In the genomic region with DNA sequence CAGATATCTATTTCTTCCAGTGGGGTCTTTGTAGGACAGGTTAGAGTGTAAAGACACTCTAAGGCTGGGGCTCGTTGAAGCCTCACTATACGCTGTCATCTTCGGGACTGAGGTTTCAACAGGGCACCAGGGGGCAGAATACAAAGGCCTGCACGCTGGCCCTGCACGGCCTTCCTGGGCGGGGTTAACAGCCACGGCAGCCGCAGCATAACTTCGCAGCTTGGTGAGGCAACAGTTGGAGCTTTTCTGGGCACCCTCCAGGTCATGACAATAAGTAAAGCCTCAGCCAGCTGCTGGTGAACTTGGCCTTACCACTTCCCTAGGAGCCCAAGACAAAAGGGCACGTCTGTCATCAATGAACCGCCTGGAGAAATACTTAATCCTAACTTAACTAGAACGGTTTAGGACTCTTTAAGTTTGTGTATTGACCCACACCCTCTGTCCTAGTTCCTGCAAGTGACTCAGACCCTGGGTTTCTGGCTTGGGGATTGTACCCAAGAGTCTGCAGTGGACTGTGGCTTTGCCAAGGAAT, we compare ENCODE assay signal across 1 cellular context.
A peak's percentile ranks its signal among the peaks of the same experiment; 100 is the strongest.
TF ChIP-seq lines count a peak whose summit lies in the region.

No MANE protein-coding gene starts in this region.

TF ChIP-seq in HepG2, 621 proteins besides CTCF, POLR2A, EP300 and RAD21 (continued from another document and continues in another):
- TF ChIP-seq, protein P1, sequence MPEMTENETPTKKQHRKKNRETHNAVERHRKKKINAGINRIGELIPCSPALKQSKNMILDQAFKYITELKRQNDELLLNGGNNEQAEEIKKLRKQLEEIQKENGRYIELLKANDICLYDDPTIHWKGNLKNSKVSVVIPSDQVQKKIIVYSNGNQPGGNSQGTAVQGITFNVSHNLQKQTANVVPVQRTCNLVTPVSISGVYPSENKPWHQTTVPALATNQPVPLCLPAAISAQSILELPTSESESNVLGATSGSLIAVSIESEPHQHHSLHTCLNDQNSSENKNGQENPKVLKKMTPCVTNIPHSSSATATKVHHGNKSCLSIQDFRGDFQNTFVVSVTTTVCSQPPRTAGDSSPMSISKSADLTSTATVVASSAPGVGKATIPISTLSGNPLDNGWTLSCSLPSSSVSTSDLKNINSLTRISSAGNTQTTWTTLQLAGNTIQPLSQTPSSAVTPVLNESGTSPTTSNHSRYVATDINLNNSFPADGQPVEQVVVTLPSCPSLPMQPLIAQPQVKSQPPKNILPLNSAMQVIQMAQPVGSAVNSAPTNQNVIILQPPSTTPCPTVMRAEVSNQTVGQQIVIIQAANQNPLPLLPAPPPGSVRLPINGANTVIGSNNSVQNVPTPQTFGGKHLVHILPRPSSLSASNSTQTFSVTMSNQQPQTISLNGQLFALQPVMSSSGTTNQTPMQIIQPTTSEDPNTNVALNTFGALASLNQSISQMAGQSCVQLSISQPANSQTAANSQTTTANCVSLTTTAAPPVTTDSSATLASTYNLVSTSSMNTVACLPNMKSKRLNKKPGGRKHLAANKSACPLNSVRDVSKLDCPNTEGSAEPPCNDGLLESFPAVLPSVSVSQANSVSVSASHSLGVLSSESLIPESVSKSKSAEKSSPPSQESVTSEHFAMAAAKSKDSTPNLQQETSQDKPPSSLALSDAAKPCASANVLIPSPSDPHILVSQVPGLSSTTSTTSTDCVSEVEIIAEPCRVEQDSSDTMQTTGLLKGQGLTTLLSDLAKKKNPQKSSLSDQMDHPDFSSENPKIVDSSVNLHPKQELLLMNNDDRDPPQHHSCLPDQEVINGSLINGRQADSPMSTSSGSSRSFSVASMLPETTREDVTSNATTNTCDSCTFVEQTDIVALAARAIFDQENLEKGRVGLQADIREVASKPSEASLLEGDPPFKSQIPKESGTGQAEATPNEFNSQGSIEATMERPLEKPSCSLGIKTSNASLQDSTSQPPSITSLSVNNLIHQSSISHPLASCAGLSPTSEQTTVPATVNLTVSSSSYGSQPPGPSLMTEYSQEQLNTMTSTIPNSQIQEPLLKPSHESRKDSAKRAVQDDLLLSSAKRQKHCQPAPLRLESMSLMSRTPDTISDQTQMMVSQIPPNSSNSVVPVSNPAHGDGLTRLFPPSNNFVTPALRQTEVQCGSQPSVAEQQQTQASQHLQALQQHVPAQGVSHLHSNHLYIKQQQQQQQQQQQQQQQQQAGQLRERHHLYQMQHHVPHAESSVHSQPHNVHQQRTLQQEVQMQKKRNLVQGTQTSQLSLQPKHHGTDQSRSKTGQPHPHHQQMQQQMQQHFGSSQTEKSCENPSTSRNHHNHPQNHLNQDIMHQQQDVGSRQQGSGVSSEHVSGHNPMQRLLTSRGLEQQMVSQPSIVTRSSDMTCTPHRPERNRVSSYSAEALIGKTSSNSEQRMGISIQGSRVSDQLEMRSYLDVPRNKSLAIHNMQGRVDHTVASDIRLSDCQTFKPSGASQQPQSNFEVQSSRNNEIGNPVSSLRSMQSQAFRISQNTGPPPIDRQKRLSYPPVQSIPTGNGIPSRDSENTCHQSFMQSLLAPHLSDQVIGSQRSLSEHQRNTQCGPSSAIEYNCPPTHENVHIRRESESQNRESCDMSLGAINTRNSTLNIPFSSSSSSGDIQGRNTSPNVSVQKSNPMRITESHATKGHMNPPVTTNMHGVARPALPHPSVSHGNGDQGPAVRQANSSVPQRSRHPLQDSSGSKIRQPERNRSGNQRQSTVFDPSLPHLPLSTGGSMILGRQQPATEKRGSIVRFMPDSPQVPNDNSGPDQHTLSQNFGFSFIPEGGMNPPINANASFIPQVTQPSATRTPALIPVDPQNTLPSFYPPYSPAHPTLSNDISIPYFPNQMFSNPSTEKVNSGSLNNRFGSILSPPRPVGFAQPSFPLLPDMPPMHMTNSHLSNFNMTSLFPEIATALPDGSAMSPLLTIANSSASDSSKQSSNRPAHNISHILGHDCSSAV (CRISPR knock-in tag; IDR thresholded peaks at IDR 0.05; ENCODE audit: borderline replicate concordance), result no peak
- TF ChIP-seq HOXD1 (CRISPR knock-in tag; IDR thresholded peaks at IDR 0.05) (no peak), ISX (CRISPR knock-in tag; conservative IDR thresholded peaks at IDR 0.05) (no peak), ZNF740 (CRISPR knock-in tag; IDR thresholded peaks at IDR 0.05) (no peak), SMYD3 (CRISPR knock-in tag; IDR thresholded peaks at IDR 0.05) (no peak), MAFK (conservative IDR thresholded peaks at IDR 0.05 in 1 of 2, IDR thresholded peaks at IDR 0.05 in 1 of 2; ENCODE audit: low read length in 2 of 2) (no peak), HNRNPLL (IDR thresholded peaks at IDR 0.05; ENCODE audit: low read depth, low read length, poor library complexity, severe bottlenecking) (peak; percentile 43), ZNF616 (CRISPR knock-in tag; IDR thresholded peaks at IDR 0.05; ENCODE audit: low read depth) (no peak), HMGXB4 (CRISPR knock-in tag; IDR thresholded peaks at IDR 0.05; ENCODE audit: borderline replicate concordance in 1 of 2, low read depth in 1 of 2) (peak; percentile 34 to 59; a peak in 2 of 4 replicates), ZNF839 (CRISPR knock-in tag; IDR thresholded peaks at IDR 0.05; ENCODE audit: borderline replicate concordance) (no peak), ASH2L (IDR thresholded peaks at IDR 0.05; ENCODE audit: insufficient read length, low read depth, low read length) (no peak), ZBTB20 (CRISPR knock-in tag; IDR thresholded peaks at IDR 0.05; ENCODE audit: borderline replicate concordance, low read depth) (0 out of 2 replicates have a peak, but pooled peaks have one; percentile 25), ZNF7 (CRISPR knock-in tag; IDR thresholded peaks at IDR 0.05) (no peak), KLF9 (CRISPR knock-in tag; IDR thresholded peaks at IDR 0.05; ENCODE audit: low read depth) (no peak), ZBTB26 (CRISPR knock-in tag; IDR thresholded peaks at IDR 0.05; ENCODE audit: borderline replicate concordance) (no peak), THAP7 (CRISPR knock-in tag; IDR thresholded peaks at IDR 0.05) (no peak), GATAD2A (CRISPR knock-in tag; IDR thresholded peaks at IDR 0.05) (peak; percentile 73; the same call in 1 of the 2 replicates), PAF1 (CRISPR knock-in tag; IDR thresholded peaks at IDR 0.05) (no peak), WIZ (CRISPR knock-in tag; IDR thresholded peaks at IDR 0.05) (no peak), THYN1 (CRISPR knock-in tag; IDR thresholded peaks at IDR 0.05; ENCODE audit: borderline replicate concordance, low read depth) (no peak), RBAK (CRISPR knock-in tag; IDR thresholded peaks at IDR 0.05) (no peak), ATRX (CRISPR knock-in tag; IDR thresholded peaks at IDR 0.05; ENCODE audit: borderline replicate concordance) (no peak), KAT2B (IDR thresholded peaks at IDR 0.05; ENCODE audit: borderline replicate concordance, low read depth, low read length) (no peak), ZNF572 (CRISPR knock-in tag; IDR thresholded peaks at IDR 0.05) (no peak), TBX2 (CRISPR knock-in tag; IDR thresholded peaks at IDR 0.05; ENCODE audit: borderline replicate concordance) (no peak; the same call in 1 of the 2 replicates), KLF16 (CRISPR knock-in tag; IDR thresholded peaks at IDR 0.05) (no peak)
- TF ChIP-seq, protein P2, sequence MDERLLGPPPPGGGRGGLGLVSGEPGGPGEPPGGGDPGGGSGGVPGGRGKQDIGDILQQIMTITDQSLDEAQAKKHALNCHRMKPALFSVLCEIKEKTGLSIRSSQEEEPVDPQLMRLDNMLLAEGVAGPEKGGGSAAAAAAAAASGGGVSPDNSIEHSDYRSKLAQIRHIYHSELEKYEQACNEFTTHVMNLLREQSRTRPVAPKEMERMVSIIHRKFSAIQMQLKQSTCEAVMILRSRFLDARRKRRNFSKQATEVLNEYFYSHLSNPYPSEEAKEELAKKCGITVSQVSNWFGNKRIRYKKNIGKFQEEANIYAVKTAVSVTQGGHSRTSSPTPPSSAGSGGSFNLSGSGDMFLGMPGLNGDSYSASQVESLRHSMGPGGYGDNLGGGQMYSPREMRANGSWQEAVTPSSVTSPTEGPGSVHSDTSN (CRISPR knock-in tag; IDR thresholded peaks at IDR 0.05), result no peak
- TF ChIP-seq, protein P3, sequence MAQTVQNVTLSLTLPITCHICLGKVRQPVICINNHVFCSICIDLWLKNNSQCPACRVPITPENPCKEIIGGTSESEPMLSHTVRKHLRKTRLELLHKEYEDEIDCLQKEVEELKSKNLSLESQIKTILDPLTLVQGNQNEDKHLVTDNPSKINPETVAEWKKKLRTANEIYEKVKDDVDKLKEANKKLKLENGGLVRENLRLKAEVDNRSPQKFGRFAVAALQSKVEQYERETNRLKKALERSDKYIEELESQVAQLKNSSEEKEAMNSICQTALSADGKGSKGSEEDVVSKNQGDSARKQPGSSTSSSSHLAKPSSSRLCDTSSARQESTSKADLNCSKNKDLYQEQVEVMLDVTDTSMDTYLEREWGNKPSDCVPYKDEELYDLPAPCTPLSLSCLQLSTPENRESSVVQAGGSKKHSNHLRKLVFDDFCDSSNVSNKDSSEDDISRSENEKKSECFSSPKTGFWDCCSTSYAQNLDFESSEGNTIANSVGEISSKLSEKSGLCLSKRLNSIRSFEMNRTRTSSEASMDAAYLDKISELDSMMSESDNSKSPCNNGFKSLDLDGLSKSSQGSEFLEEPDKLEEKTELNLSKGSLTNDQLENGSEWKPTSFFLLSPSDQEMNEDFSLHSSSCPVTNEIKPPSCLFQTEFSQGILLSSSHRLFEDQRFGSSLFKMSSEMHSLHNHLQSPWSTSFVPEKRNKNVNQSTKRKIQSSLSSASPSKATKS (CRISPR knock-in tag; IDR thresholded peaks at IDR 0.05), result no peak
- TF ChIP-seq, protein P4, sequence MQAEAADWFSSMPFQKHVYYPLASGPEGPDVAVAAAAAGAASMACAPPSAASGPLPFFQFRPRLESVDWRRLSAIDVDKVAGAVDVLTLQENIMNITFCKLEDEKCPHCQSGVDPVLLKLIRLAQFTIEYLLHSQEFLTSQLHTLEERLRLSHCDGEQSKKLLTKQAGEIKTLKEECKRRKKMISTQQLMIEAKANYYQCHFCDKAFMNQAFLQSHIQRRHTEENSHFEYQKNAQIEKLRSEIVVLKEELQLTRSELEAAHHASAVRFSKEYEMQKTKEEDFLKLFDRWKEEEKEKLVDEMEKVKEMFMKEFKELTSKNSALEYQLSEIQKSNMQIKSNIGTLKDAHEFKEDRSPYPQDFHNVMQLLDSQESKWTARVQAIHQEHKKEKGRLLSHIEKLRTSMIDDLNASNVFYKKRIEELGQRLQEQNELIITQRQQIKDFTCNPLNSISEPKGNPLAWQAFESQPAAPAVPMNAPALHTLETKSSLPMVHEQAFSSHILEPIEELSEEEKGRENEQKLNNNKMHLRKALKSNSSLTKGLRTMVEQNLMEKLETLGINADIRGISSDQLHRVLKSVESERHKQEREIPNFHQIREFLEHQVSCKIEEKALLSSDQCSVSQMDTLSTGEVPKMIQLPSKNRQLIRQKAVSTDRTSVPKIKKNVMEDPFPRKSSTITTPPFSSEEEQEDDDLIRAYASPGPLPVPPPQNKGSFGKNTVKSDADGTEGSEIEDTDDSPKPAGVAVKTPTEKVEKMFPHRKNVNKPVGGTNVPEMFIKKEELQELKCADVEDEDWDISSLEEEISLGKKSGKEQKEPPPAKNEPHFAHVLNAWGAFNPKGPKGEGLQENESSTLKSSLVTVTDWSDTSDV (CRISPR knock-in tag; IDR thresholded peaks at IDR 0.05), result no peak
- TF ChIP-seq, protein P5, sequence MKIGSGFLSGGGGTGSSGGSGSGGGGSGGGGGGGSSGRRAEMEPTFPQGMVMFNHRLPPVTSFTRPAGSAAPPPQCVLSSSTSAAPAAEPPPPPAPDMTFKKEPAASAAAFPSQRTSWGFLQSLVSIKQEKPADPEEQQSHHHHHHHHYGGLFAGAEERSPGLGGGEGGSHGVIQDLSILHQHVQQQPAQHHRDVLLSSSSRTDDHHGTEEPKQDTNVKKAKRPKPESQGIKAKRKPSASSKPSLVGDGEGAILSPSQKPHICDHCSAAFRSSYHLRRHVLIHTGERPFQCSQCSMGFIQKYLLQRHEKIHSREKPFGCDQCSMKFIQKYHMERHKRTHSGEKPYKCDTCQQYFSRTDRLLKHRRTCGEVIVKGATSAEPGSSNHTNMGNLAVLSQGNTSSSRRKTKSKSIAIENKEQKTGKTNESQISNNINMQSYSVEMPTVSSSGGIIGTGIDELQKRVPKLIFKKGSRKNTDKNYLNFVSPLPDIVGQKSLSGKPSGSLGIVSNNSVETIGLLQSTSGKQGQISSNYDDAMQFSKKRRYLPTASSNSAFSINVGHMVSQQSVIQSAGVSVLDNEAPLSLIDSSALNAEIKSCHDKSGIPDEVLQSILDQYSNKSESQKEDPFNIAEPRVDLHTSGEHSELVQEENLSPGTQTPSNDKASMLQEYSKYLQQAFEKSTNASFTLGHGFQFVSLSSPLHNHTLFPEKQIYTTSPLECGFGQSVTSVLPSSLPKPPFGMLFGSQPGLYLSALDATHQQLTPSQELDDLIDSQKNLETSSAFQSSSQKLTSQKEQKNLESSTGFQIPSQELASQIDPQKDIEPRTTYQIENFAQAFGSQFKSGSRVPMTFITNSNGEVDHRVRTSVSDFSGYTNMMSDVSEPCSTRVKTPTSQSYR (CRISPR knock-in tag; IDR thresholded peaks at IDR 0.05; ENCODE audit: borderline replicate concordance), result no peak
